30 cellular contexts compared by ENCODE assay signal in the genomic region with DNA sequence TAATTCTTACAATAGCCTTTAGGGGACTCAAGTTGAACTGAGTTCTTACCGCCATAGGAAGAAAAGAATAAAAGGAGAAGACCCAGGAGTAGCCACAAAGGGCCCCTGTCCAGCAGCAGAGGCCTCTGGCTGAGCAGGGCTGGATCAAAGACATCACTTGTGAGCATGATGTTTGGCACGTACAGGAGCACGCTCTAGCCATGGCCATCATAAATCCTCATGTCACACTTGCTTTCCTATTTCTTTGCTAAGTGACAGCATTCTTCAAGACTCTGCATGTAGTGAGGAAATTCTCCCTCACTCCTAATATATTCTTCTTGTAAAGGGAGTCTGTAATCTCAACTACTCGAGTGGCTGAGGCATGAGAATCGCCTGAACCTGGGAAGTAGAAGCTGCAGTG. TPM values are rescaled to one million over a fixed set of nuclear protein-coding genes. Genes with fewer than 3 reads are reported as not detected.
"Had no signal": no experiment of that assay in that cellular context is flagged by ENCODE, and none has a peak within 500 bp of the region (broad histone marks: within the 10 kb centered on the region; RNA-seq: fewer than 3 reads in every experiment).

No MANE protein-coding gene starts in this region.

- ATAC-seq: activated CD8-positive, alpha-beta memory T cell treated with anti-CD3 and anti-CD28 coated beads, Interleukin-2, amount 10 ng/mL, durations not matched to agents 7 days and 5 days; activated CD8-positive, alpha-beta T cell treated with anti-CD3 and anti-CD28 coated beads for 36 hours; activated naive CD8-positive, alpha-beta T cell treated with anti-CD3 and anti-CD28 coated beads, Interleukin-2, amount 50 U/mL, for 24 hours; left lung had no signal

- H3K9me3 ChIP-seq: left lung, sigmoid colon, thoracic aorta had no signal

- H3K36me3 Mint-ChIP-seq: activated CD8-positive, alpha-beta memory T cell treated with anti-CD3 and anti-CD28 coated beads, Interleukin-2, amount 10 ng/mL, durations not matched to agents 7 days and 5 days; activated naive CD4-positive, alpha-beta T cell treated with anti-CD3 and anti-CD28 coated beads, Interleukin-2, amount 10 ng/mL, durations not matched to agents 7 days and 5 days; immature natural killer cell; natural killer cell treated with Interleukin-12 subunit alpha and Interleukin-12 subunit beta and Interleukin-15 and Interleukin-18, amount 100 ng/mL, for 72 hours; type B pancreatic cell had no signal

- H3K27ac Mint-ChIP-seq: activated CD4-positive, alpha-beta T cell treated with anti-CD3 and anti-CD28 coated beads, Interleukin-2, amount 10 ng/mL, durations not matched to agents 7 days and 5 days; activated CD8-positive, alpha-beta memory T cell treated with anti-CD3 and anti-CD28 coated beads, Interleukin-2, amount 10 ng/mL, durations not matched to agents 7 days and 5 days; activated CD8-positive, alpha-beta T cell treated with anti-CD3 and anti-CD28 coated beads for 36 hours; activated naive CD4-positive, alpha-beta T cell treated with anti-CD3 and anti-CD28 coated beads, Interleukin-2, amount 10 ng/mL, durations not matched to agents 7 days and 5 days; activated naive CD8-positive, alpha-beta T cell treated with anti-CD3 and anti-CD28 coated beads, Interleukin-2, amount 50 U/mL, for 24 hours; immature natural killer cell; natural killer cell treated with Interleukin-12 subunit alpha and Interleukin-12 subunit beta and Interleukin-15 and Interleukin-18, amount 100 ng/mL, for 72 hours; type B pancreatic cell had no signal

- H3K4me3 Mint-ChIP-seq: activated CD4-positive, alpha-beta T cell treated with anti-CD3 and anti-CD28 coated beads, Interleukin-2, amount 10 ng/mL, durations not matched to agents 7 days and 5 days; activated CD8-positive, alpha-beta memory T cell treated with anti-CD3 and anti-CD28 coated beads, Interleukin-2, amount 10 ng/mL, durations not matched to agents 7 days and 5 days; activated CD8-positive, alpha-beta T cell treated with anti-CD3 and anti-CD28 coated beads for 36 hours; activated naive CD4-positive, alpha-beta T cell treated with anti-CD3 and anti-CD28 coated beads, Interleukin-2, amount 10 ng/mL, durations not matched to agents 7 days and 5 days; activated naive CD8-positive, alpha-beta T cell treated with anti-CD3 and anti-CD28 coated beads, Interleukin-2, amount 50 U/mL, for 24 hours; immature natural killer cell; natural killer cell treated with Interleukin-12 subunit alpha and Interleukin-12 subunit beta and Interleukin-15 and Interleukin-18, amount 100 ng/mL, for 72 hours; type B pancreatic cell had no signal

- H3K27me3 ChIP-seq: hepatocyte, left lung, sigmoid colon had no signal

- H3K4me1 ChIP-seq: left lung, sigmoid colon had no signal

- H3K4me3 ChIP-seq: hepatocyte, left lung, sigmoid colon, thoracic aorta had no signal

- H3K36me3 ChIP-seq: left lung, sigmoid colon, thoracic aorta, WERI-Rb-1 had no signal

- FAIRE-seq: TTC549 had no signal

- H3K9me3 Mint-ChIP-seq: activated CD4-positive, alpha-beta T cell treated with anti-CD3 and anti-CD28 coated beads, Interleukin-2, amount 10 ng/mL, durations not matched to agents 7 days and 5 days; activated CD8-positive, alpha-beta T cell treated with anti-CD3 and anti-CD28 coated beads for 36 hours; activated naive CD4-positive, alpha-beta T cell treated with anti-CD3 and anti-CD28 coated beads, Interleukin-2, amount 10 ng/mL, durations not matched to agents 7 days and 5 days; activated naive CD8-positive, alpha-beta T cell treated with anti-CD3 and anti-CD28 coated beads, Interleukin-2, amount 50 U/mL, for 24 hours; immature natural killer cell; natural killer cell treated with Interleukin-12 subunit alpha and Interleukin-12 subunit beta and Interleukin-15 and Interleukin-18, amount 100 ng/mL, for 72 hours; type B pancreatic cell had no signal

- H3K4me1 Mint-ChIP-seq: activated CD4-positive, alpha-beta T cell treated with anti-CD3 and anti-CD28 coated beads, Interleukin-2, amount 10 ng/mL, durations not matched to agents 7 days and 5 days; activated CD8-positive, alpha-beta memory T cell treated with anti-CD3 and anti-CD28 coated beads, Interleukin-2, amount 10 ng/mL, durations not matched to agents 7 days and 5 days; activated naive CD4-positive, alpha-beta T cell treated with anti-CD3 and anti-CD28 coated beads, Interleukin-2, amount 10 ng/mL, durations not matched to agents 7 days and 5 days; activated naive CD8-positive, alpha-beta T cell treated with anti-CD3 and anti-CD28 coated beads, Interleukin-2, amount 50 U/mL, for 24 hours; immature natural killer cell had no signal

- H3K27ac ChIP-seq: epithelial cell of prostate, hepatocyte, left lung, sigmoid colon, thoracic aorta, WERI-Rb-1 had no signal

- DNase-seq: activated CD4-positive, alpha-beta T cell treated with anti-CD3 and anti-CD28 coated beads, Interleukin-2, amount 10 ng/mL, durations not matched to agents 7 days and 5 days; activated CD4-positive, CD25-positive, alpha-beta regulatory T cell treated with anti-CD3 and anti-CD28 coated beads, Interleukin-2, amount 50 U/mL, for 72 hours; activated CD8-positive, alpha-beta memory T cell treated with anti-CD3 and anti-CD28 coated beads, Interleukin-2, amount 10 ng/mL, durations not matched to agents 7 days and 5 days; activated CD8-positive, alpha-beta T cell treated with anti-CD3 and anti-CD28 coated beads for 36 hours; activated effector memory CD4-positive, alpha-beta T cell treated with anti-CD3 and anti-CD28 coated beads, Interleukin-2, amount 50 U/mL, for 16 hours; activated naive CD4-positive, alpha-beta T cell treated with anti-CD3 and anti-CD28 coated beads, Interleukin-2, amount 10 ng/mL, durations not matched to agents 7 days and 5 days; activated naive CD8-positive, alpha-beta T cell treated with anti-CD3 and anti-CD28 coated beads, Interleukin-2, amount 50 U/mL, for 24 hours; activated T-cell treated with anti-CD3 and anti-CD28 coated beads for 4 hours; cortex of kidney; immature natural killer cell; left lung; posterior cingulate gyrus; sigmoid colon; stimulated activated CD4-positive, alpha-beta T cell treated with anti-CD3 and anti-CD28 coated beads, Interleukin-2, amount 100 ng/mL, for 48 hours; stimulated activated CD8-positive, alpha-beta memory T cell treated with anti-CD3 and anti-CD28 coated beads, Interleukin-4, amount 100 ng/mL, for 48 hours; stimulated activated naive CD4-positive, alpha-beta T cell; WERI-Rb-1 had no signal

RNA-seq across cellular contexts. Expression of gene CLEC4C, which starts 15.7 kb away (rescaled TPM):
- total RNA-seq: activated CD4-positive, alpha-beta T cell treated with anti-CD3 and anti-CD28 coated beads, Interleukin-2, amount 10 ng/mL, durations not matched to agents 7 days and 5 days; activated CD8-positive, alpha-beta memory T cell treated with anti-CD3 and anti-CD28 coated beads, Interleukin-2, amount 10 ng/mL, durations not matched to agents 7 days and 5 days; activated CD8-positive, alpha-beta T cell treated with anti-CD3 and anti-CD28 coated beads for 36 hours; cerebellum; fibroblast of villous mesenchyme; glomerular endothelial cell; hepatocyte; kidney epithelial cell; left lung; lung microvascular endothelial cell; natural killer cell treated with Interleukin-12 subunit alpha and Interleukin-12 subunit beta and Interleukin-15 and Interleukin-18, amount 100 ng/mL, for 72 hours; omental fat pad; sigmoid colon; T-helper 2 cell treated with Interferon-gamma antibody and Interleukin-4, amounts not matched to agents 100 ng/mL and 5 ng/mL, for 36 hours; thoracic aorta had no signal
- polyA plus RNA-seq: hepatocyte had no signal

RNA-seq across cellular contexts. Expression of gene DPPA3, which starts 20.3 kb away (rescaled TPM):
- total RNA-seq: activated CD4-positive, alpha-beta T cell treated with anti-CD3 and anti-CD28 coated beads, Interleukin-2, amount 10 ng/mL, durations not matched to agents 7 days and 5 days; activated CD8-positive, alpha-beta memory T cell treated with anti-CD3 and anti-CD28 coated beads, Interleukin-2, amount 10 ng/mL, durations not matched to agents 7 days and 5 days; activated CD8-positive, alpha-beta T cell treated with anti-CD3 and anti-CD28 coated beads for 36 hours; cerebellum; fibroblast of villous mesenchyme; glomerular endothelial cell; kidney epithelial cell; left lung; lung microvascular endothelial cell; natural killer cell treated with Interleukin-12 subunit alpha and Interleukin-12 subunit beta and Interleukin-15 and Interleukin-18, amount 100 ng/mL, for 72 hours; omental fat pad; sigmoid colon; T-helper 2 cell treated with Interferon-gamma antibody and Interleukin-4, amounts not matched to agents 100 ng/mL and 5 ng/mL, for 36 hours; thoracic aorta had no signal
- polyA plus RNA-seq: immature natural killer cell, sigmoid colon had no signal

RNA-seq across cellular contexts. Expression of gene NANOGNB, which starts 33.5 kb away (rescaled TPM):
- total RNA-seq: activated CD4-positive, alpha-beta T cell treated with anti-CD3 and anti-CD28 coated beads, Interleukin-2, amount 10 ng/mL, durations not matched to agents 7 days and 5 days; activated CD8-positive, alpha-beta memory T cell treated with anti-CD3 and anti-CD28 coated beads, Interleukin-2, amount 10 ng/mL, durations not matched to agents 7 days and 5 days; activated CD8-positive, alpha-beta T cell treated with anti-CD3 and anti-CD28 coated beads for 36 hours; cerebellum; fibroblast of villous mesenchyme; glomerular endothelial cell; hepatocyte; kidney epithelial cell; left lung; lung microvascular endothelial cell; natural killer cell treated with Interleukin-12 subunit alpha and Interleukin-12 subunit beta and Interleukin-15 and Interleukin-18, amount 100 ng/mL, for 72 hours; omental fat pad; sigmoid colon; T-helper 2 cell treated with Interferon-gamma antibody and Interleukin-4, amounts not matched to agents 100 ng/mL and 5 ng/mL, for 36 hours; thoracic aorta had no signal
- polyA plus RNA-seq: hepatocyte, immature natural killer cell, sigmoid colon had no signal

RNA-seq across cellular contexts. Expression of gene GDF3, which starts 35.9 kb away (rescaled TPM):
- total RNA-seq: activated CD4-positive, alpha-beta T cell treated with anti-CD3 and anti-CD28 coated beads, Interleukin-2, amount 10 ng/mL, durations not matched to agents 7 days and 5 days; activated CD8-positive, alpha-beta memory T cell treated with anti-CD3 and anti-CD28 coated beads, Interleukin-2, amount 10 ng/mL, durations not matched to agents 7 days and 5 days; activated CD8-positive, alpha-beta T cell treated with anti-CD3 and anti-CD28 coated beads for 36 hours; cerebellum; fibroblast of villous mesenchyme; hepatocyte; kidney epithelial cell; natural killer cell treated with Interleukin-12 subunit alpha and Interleukin-12 subunit beta and Interleukin-15 and Interleukin-18, amount 100 ng/mL, for 72 hours; omental fat pad; sigmoid colon; T-helper 2 cell treated with Interferon-gamma antibody and Interleukin-4, amounts not matched to agents 100 ng/mL and 5 ng/mL, for 36 hours; thoracic aorta had no signal
- polyA plus RNA-seq: immature natural killer cell, sigmoid colon had no signal

RNA-seq across cellular contexts. Expression of gene NANOG, which starts 57.7 kb away (rescaled TPM):
- total RNA-seq: activated CD4-positive, alpha-beta T cell treated with anti-CD3 and anti-CD28 coated beads, Interleukin-2, amount 10 ng/mL, durations not matched to agents 7 days and 5 days; activated CD8-positive, alpha-beta memory T cell treated with anti-CD3 and anti-CD28 coated beads, Interleukin-2, amount 10 ng/mL, durations not matched to agents 7 days and 5 days; activated CD8-positive, alpha-beta T cell treated with anti-CD3 and anti-CD28 coated beads for 36 hours; fibroblast of villous mesenchyme; kidney epithelial cell; lung microvascular endothelial cell; natural killer cell treated with Interleukin-12 subunit alpha and Interleukin-12 subunit beta and Interleukin-15 and Interleukin-18, amount 100 ng/mL, for 72 hours; T-helper 2 cell treated with Interferon-gamma antibody and Interleukin-4, amounts not matched to agents 100 ng/mL and 5 ng/mL, for 36 hours had no signal
- polyA plus RNA-seq: immature natural killer cell, sigmoid colon had no signal
